Comparison of ENCODE assay signal across 19 cellular contexts in the genomic region with DNA sequence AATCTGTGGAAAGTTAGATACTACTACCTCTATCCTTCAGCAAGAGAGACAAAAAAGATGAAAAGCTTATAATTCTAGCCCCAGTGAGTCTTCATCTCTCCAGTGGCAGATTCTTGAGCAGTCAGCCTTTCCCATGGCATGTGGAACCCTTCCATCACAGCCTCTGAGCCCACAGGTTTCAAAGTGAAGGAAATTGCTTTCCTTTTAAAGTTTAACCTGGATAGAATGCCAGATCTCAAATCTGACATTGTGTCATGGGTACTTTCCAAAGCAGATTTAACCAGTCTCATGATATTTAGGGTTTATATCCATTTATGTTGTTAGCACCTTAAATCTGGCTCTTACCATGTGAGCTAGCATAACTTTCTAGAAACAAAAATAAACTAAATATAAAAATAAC. TPM values are rescaled to one million over a fixed set of nuclear protein-coding genes. Genes with fewer than 3 reads are reported as not detected.
DNase-seq lines count a peak whose midpoint lies in the region; ATAC-seq, FAIRE-seq and TF ChIP-seq lines count a peak whose summit lies in the region.
"Had no signal": no experiment of that assay in that cellular context is flagged by ENCODE, and none has a peak within 500 bp of the region (broad histone marks: within the 10 kb centered on the region; RNA-seq: fewer than 3 reads in every experiment).

No MANE protein-coding gene starts in this region.

- H3K4me3 ChIP-seq in mammary epithelial cell (replicated peaks in 1 of 3; ENCODE audit: insufficient read depth in 1 of 3, low read depth in 2 of 3, low read length in 3 of 3) (no peak overlapping the region), pancreas (no peak overlapping the region)
- H3K4me3 ChIP-seq: BLaER1 had no signal

- H3K4me3 Mint-ChIP-seq in MCF 10A (ENCODE audit: unreplicated experiment) (no peak overlapping the region), endothelial cell (ENCODE audit: unreplicated experiment) (no peak overlapping the region)
- H3K4me3 Mint-ChIP-seq: H9 had no signal

- H3K9ac ChIP-seq in mammary epithelial cell (ENCODE audit: insufficient read depth, low read length) = no peak overlapping the region
- H3K9ac ChIP-seq: BLaER1 had no signal

- POLR2A ChIA-PET in MCF 10A (lab: Yijun Ruan, JAX) = interaction anchor here (1.0 kb wide), 1 partner anchor 12 kb away, joined by 4 read pairs; no protein-coding TSS in a partner anchor

- peaks cover 42% of the 10 kb centered on the region for H3K79me2 ChIP-seq in mammary epithelial cell (ENCODE audit: insufficient read depth, low read length)

- FAIRE-seq in pancreas (lab: Jason Lieb, UNC) = no peak
- FAIRE-seq: D721Med, G401.6, GM12891 had no signal

- H3K27me3 Mint-ChIP-seq in MCF 10A (ENCODE audit: insufficient read depth, unreplicated experiment) (no peaks in the 10 kb centered on the region), endothelial cell (ENCODE audit: unreplicated experiment) (no peaks in the 10 kb centered on the region)

- H3K9me3 Mint-ChIP-seq in MCF 10A (ENCODE audit: unreplicated experiment) = no peaks in the 10 kb centered on the region
- H3K9me3 Mint-ChIP-seq in endothelial cell (ENCODE audit: unreplicated experiment) = no peaks in the 10 kb centered on the region
- H3K9me3 Mint-ChIP-seq: H9 had no signal

- no peaks in the 10 kb centered on the region for H3K27me3 ChIP-seq in mammary epithelial cell (ENCODE audit: insufficient read depth, low read length)
- no peaks in the 10 kb centered on the region for H3K27me3 ChIP-seq in pancreas
- H3K27me3 ChIP-seq: BLaER1 had no signal

- TF ChIP-seq CTCF in MCF 10A (IDR thresholded peaks at IDR 0.05; ENCODE audit: unreplicated experiment) (no peak), mammary epithelial cell (conservative IDR thresholded peaks at IDR 0.05 in 1 of 2, IDR thresholded peaks at IDR 0.05 in 1 of 2; ENCODE audit: extremely low read depth in 1 of 2, insufficient read depth in 1 of 2, low read depth in 1 of 2, low read length in 2 of 2) (no peak), pancreas (IDR thresholded peaks at IDR 0.05) (no peak), endothelial cell (IDR thresholded peaks at IDR 0.05; ENCODE audit: unreplicated experiment) (no peak)

- no peak overlapping the region for H3K4me2 ChIP-seq in mammary epithelial cell (ENCODE audit: insufficient read depth, low read depth, low read length)
- H3K4me2 ChIP-seq: BLaER1 had no signal

- no TSS peak for BruUV-seq in MCF 10A (replicated peaks; lab: Mats Ljungman, UMichigan)
- no TSS peak for BruUV-seq in mammary epithelial cell (replicated peaks; lab: Mats Ljungman, UMichigan)

- H3K27ac ChIP-seq in mammary epithelial cell (ENCODE audit: insufficient read depth, low read depth, low read length) (no peak overlapping the region), pancreas (peak overlapping the region in 2 of 4 donors; percentile 57)
- H3K27ac ChIP-seq: 22Rv1, BLaER1 had no signal

- CTCF ChIA-PET in MCF 10A (lab: Yijun Ruan, JAX) (interaction anchor here (0.8 to 2.1 kb wide), 2 partner anchors 142 to 166 kb away, joined by 3 to 7 read pairs; no protein-coding TSS in a partner anchor), mammary epithelial cell (lab: Charles Lee; ENCODE audit: low non-redundant PET) (no interaction called here)

- peak in 3 of 4 donors; percentile 40 to 72 (median 57) for ATAC-seq in pancreas

- intact Hi-C loops in MCF 10A (cut with micrococcal nuclease) = no loop called here
- intact Hi-C loops in mammary epithelial cell (cut with micrococcal nuclease) = no loop called here
- intact Hi-C loops in pancreas (cut with DNase I) = no loop called here

- H4K20me1 ChIP-seq in mammary epithelial cell (ENCODE audit: insufficient read depth, low read length) = no peaks in the 10 kb centered on the region

- no peaks in the 10 kb centered on the region for H3K36me3 ChIP-seq in mammary epithelial cell (ENCODE audit: insufficient read depth, low read length)
- H3K36me3 ChIP-seq in pancreas = no peaks in the 10 kb centered on the region

- in situ Hi-C loops in mammary epithelial cell (cut with MboI; ENCODE audit: low sequenced_read_pairs in 2 of 2) = loop anchor here in 1 of 2 donors (25.0 kb wide), 1 partner anchor 151 kb away; no protein-coding TSS in a partner anchor

- H3K9me3 ChIP-seq in mammary epithelial cell (replicated peaks; ENCODE audit: insufficient read depth, low read length) (no peaks in the 10 kb centered on the region), pancreas (no peaks in the 10 kb centered on the region)
- H3K9me3 ChIP-seq: BLaER1 had no signal

- no peak for DNase-seq in MCF 10A (ENCODE audit: unreplicated experiment)
- DNase-seq in mammary epithelial cell = no peak
- DNase-seq in kidney tubule cell (ENCODE audit: low spot score) = peak; percentile 61
- no peak for DNase-seq in pancreas
- DNase-seq in NK-92 (lab: John Stamatoyannopoulos, UW; ENCODE audit: unreplicated experiment) = no peak
- no peak for DNase-seq in activated naive CD4-positive, alpha-beta T cell (lab: John Stamatoyannopoulos, UW)
- DNase-seq in endothelial cell (ENCODE audit: low spot score) = no peak
- DNase-seq: AML-193, DMS153, DMS79 treated with DMSO at 0.1 percent for 48 hours, EL, GOT3, H9, IMR-90 had no signal

- H3K36me3 Mint-ChIP-seq in MCF 10A (ENCODE audit: insufficient read depth, unreplicated experiment) = peaks cover 22% of the 10 kb centered on the region
- H3K36me3 Mint-ChIP-seq in endothelial cell (ENCODE audit: low read depth, unreplicated experiment) = no peaks in the 10 kb centered on the region

- H3K27ac Mint-ChIP-seq in MCF 10A (ENCODE audit: low read depth, unreplicated experiment) = peak overlapping the region; percentile 31
- no peak overlapping the region for H3K27ac Mint-ChIP-seq in endothelial cell (ENCODE audit: unreplicated experiment)

- H2AFZ ChIP-seq in mammary epithelial cell (ENCODE audit: low read depth, low read length) = no peak overlapping the region

- peaks cover 23% of the 10 kb centered on the region for H3K4me1 ChIP-seq in mammary epithelial cell (ENCODE audit: insufficient read depth, low read length)
- H3K4me1 ChIP-seq in pancreas = peaks cover 0 to 36% (median 8%) of the 10 kb centered on the region in 3 donors

- H3K4me1 Mint-ChIP-seq in MCF 10A (ENCODE audit: insufficient read depth, unreplicated experiment) (no peaks in the 10 kb centered on the region), endothelial cell (ENCODE audit: unreplicated experiment) (no peaks in the 10 kb centered on the region)

- dilution Hi-C loops in mammary epithelial cell (cut with HindIII; ENCODE audit: low sequenced_read_pairs) = no loop called here

RNA-seq across cellular contexts. Expression of a gene that starts 39.3 kb away (rescaled TPM):
- total RNA-seq in MCF 10A (2022) (123 and 146 TPM in 2 replicates), mammary epithelial cell (100 to 1,000 TPM in 1 of 2 donors, 10 to 100 TPM in 1; 89.0 to 140 TPM), pancreas (100 to 1,000 TPM; 107 to 147 (median 139) TPM), endothelial cell (ENCODE audit: unreplicated experiment) (167 TPM)
- polyA plus RNA-seq in mammary epithelial cell (134 TPM), pancreas (100 to 1,000 TPM in 1 of 2 donors, 10 to 100 TPM in 1; 98.7 to 161 TPM)
- polyA minus RNA-seq in mammary epithelial cell = 75.5 TPM

RNA-seq across cellular contexts. Expression of a gene that starts 40.7 kb away (rescaled TPM):
- 12.3 and 15.6 TPM in 2 replicates for total RNA-seq in MCF 10A (2022)
- total RNA-seq in mammary epithelial cell = 10 to 100 TPM; 16.1 to 26.3 TPM
- polyA plus RNA-seq in mammary epithelial cell = 10.0 TPM
- polyA minus RNA-seq in mammary epithelial cell = 24.8 TPM
- 10 to 100 TPM; 11.3 to 18.9 (median 15.0) TPM for total RNA-seq in pancreas
- 10 to 100 TPM in 1 of 2 donors, 1 to 10 TPM in 1; 4.9 to 10.1 TPM for polyA plus RNA-seq in pancreas
- 14.0 TPM for total RNA-seq in endothelial cell (ENCODE audit: unreplicated experiment)
